26 cellular contexts compared by ENCODE assay signal in genomic region chr6:36489426-36489825, GRCh38. TPM values are rescaled to one million over a fixed set of nuclear protein-coding genes. Genes with fewer than 3 reads are reported as not detected.
DNase-seq lines count a peak whose midpoint lies in the region; ATAC-seq, FAIRE-seq and TF ChIP-seq lines count a peak whose summit lies in the region.
"Had no signal": no experiment of that assay in that cellular context is flagged by ENCODE, and none has a peak within 500 bp of the region (broad histone marks: within the 10 kb centered on the region; RNA-seq: fewer than 3 reads in every experiment).

No MANE protein-coding gene starts in this region.

- intact Hi-C loops in HepG2 (cut with micrococcal nuclease; ENCODE audit: unreplicated experiment) (no loop called here), right lobe of liver (cut with DNase I) (loop anchor here in 1 of 2 donors (10.0 kb wide), 1 partner anchor 85 kb away; no protein-coding TSS in a partner anchor)

- TF ChIP-seq RAD21 in HepG2 (CRISPR knock-in tag; IDR thresholded peaks at IDR 0.05) = no peak

- H3K27me3 Mint-ChIP-seq in T-helper 1 cell treated with Interleukin-12 subunit alpha and Interleukin-12 subunit beta and Interleukin-4 antibody, amounts not matched to agents 30 μg/mL and 1 μg/mL, for 36 hours (ENCODE audit: low read depth) = no peaks in the 10 kb centered on the region
- H3K27me3 Mint-ChIP-seq: CD8-positive, alpha-beta memory T cell had no signal

- peaks cover 9% of the 10 kb centered on the region for H3K4me1 Mint-ChIP-seq in T-helper 1 cell treated with Interleukin-12 subunit alpha and Interleukin-12 subunit beta and Interleukin-4 antibody, amounts not matched to agents 30 μg/mL and 1 μg/mL, for 36 hours (ENCODE audit: low read depth)

- DNase-seq in T-helper 1 cell = no peak
- DNase-seq in HepG2 (ENCODE audit: low spot score) = no peak
- DNase-seq in right lobe of liver = no peak
- DNase-seq in NCI-H1694 (lab: John Stamatoyannopoulos, UW) = no peak
- DNase-seq: ACHN; Calu3; CD8-positive, alpha-beta memory T cell; DMS153; GM23248; Kasumi-1; NCI-H187; NCI-H446; NCI-H526; Peyer's patch; SJCRH30 had no signal

- no peaks in the 10 kb centered on the region for H3K27me3 ChIP-seq in HepG2 (ENCODE audit: control insufficient read depth in 1 of 2, insufficient read depth in 2 of 2, low read length in 2 of 2)
- H3K27me3 ChIP-seq in right lobe of liver = no peaks in the 10 kb centered on the region
- no peaks in the 10 kb centered on the region for H3K27me3 ChIP-seq in neutrophil
- H3K27me3 ChIP-seq: BLaER1 treated with 17β-estradiol and CSF1 and Interleukin-3, amounts not matched to agents 10 nM and 100 nM; Peyer's patch; SJCRH30 had no signal

- H3K9ac ChIP-seq in HepG2 (ENCODE audit: insufficient read depth, low read depth, low read length) = no peak overlapping the region
- H3K9ac ChIP-seq: BLaER1 treated with 17β-estradiol and CSF1 and Interleukin-3, amounts not matched to agents 10 nM and 100 nM; GM23248 had no signal

- peak overlapping the region; percentile 9 for H3K27ac Mint-ChIP-seq in T-helper 1 cell treated with Interleukin-12 subunit alpha and Interleukin-12 subunit beta and Interleukin-4 antibody, amounts not matched to agents 30 μg/mL and 1 μg/mL, for 36 hours

- H2AFZ ChIP-seq in HepG2 (ENCODE audit: low read length) = no peak overlapping the region
- H2AFZ ChIP-seq: GM23248 had no signal

- POLR2A ChIA-PET in HepG2 (lab: Yijun Ruan, JAX) = no interaction called here

- no peak for TF ChIP-seq CTCF in HepG2 (CRISPR knock-in tag; IDR thresholded peaks at IDR 0.05)
- no peak for TF ChIP-seq CTCF in right lobe of liver (IDR thresholded peaks at IDR 0.05)
- no peak for TF ChIP-seq CTCF in neutrophil (IDR thresholded peaks at IDR 0.05)

- FAIRE-seq in HepG2 (lab: Jason Lieb, UNC) = peak; percentile 26
- FAIRE-seq: GM12892, GM18507 had no signal

- in situ Hi-C loops in HepG2 (cut with HindIII; ENCODE audit: extremely low pct_ligation_motif_present, low pct_unique_long_range_greater_than_20kb) = no loop called here

- H3K4me3 Mint-ChIP-seq in T-helper 1 cell treated with Interleukin-12 subunit alpha and Interleukin-12 subunit beta and Interleukin-4 antibody, amounts not matched to agents 30 μg/mL and 1 μg/mL, for 36 hours = no peak overlapping the region
- H3K4me3 Mint-ChIP-seq: CD8-positive, alpha-beta memory T cell had no signal

- CTCF ChIA-PET in HepG2 (lab: Yijun Ruan, JAX; ENCODE audit: low intra/inter-chr PET ratio, low total read pairs) = no interaction called here

- no peaks in the 10 kb centered on the region for H4K20me1 ChIP-seq in HepG2 (ENCODE audit: insufficient read depth, low read length)

- 0 out of 4 replicates have a peak, but pooled peaks of 1 of the 2 experiments have one; percentile 32 for TF ChIP-seq POLR2A in HepG2 (IDR thresholded peaks at IDR 0.05; ENCODE audit: insufficient read depth in 1 of 2, low read depth in 2 of 2, low read length in 2 of 2)
- TF ChIP-seq POLR2A in right lobe of liver (IDR thresholded peaks at IDR 0.05) = no peak

- H3K79me2 ChIP-seq in HepG2 (ENCODE audit: insufficient read depth, low read length) = no peaks in the 10 kb centered on the region

- WGBS in HepG2 (ENCODE audit: low lambda C conversion rate) = 94% methylated on average over 4 of the region's 4 CpGs
- WGBS in right lobe of liver (ENCODE audit: insufficient coverage, low coverage, low lambda C conversion rate, missing lambda C conversion rate) = 90% methylated on average over 4 of the region's 4 CpGs

- no peaks in the 10 kb centered on the region for H3K9me3 Mint-ChIP-seq in T-helper 1 cell treated with Interleukin-12 subunit alpha and Interleukin-12 subunit beta and Interleukin-4 antibody, amounts not matched to agents 30 μg/mL and 1 μg/mL, for 36 hours
- H3K9me3 Mint-ChIP-seq: CD8-positive, alpha-beta memory T cell had no signal

- H3K36me3 Mint-ChIP-seq in T-helper 1 cell treated with Interleukin-12 subunit alpha and Interleukin-12 subunit beta and Interleukin-4 antibody, amounts not matched to agents 30 μg/mL and 1 μg/mL, for 36 hours (ENCODE audit: low read depth) = peaks cover 64% of the 10 kb centered on the region

- no peak for TF ChIP-seq EP300 in HepG2 (IDR thresholded peaks at IDR 0.05; ENCODE audit: low read depth in 2 of 2, low read length in 2 of 2)
- no peak for TF ChIP-seq EP300 in HepG2 (CRISPR knock-in tag; IDR thresholded peaks at IDR 0.05; ENCODE audit: borderline replicate concordance)

- H3K4me3 ChIP-seq in HepG2 (replicated peaks in 1 of 3; ENCODE audit: insufficient read depth in 1 of 3, low read depth in 2 of 3, low read length in 3 of 3) = no peak overlapping the region
- no peak overlapping the region for H3K4me3 ChIP-seq in right lobe of liver
- no peak overlapping the region for H3K4me3 ChIP-seq in neutrophil (ENCODE audit: low read depth in 1 of 2, low read length in 1 of 2)
- H3K4me3 ChIP-seq: BLaER1 treated with 17β-estradiol and CSF1 and Interleukin-3, amounts not matched to agents 10 nM and 100 nM; GM23248; HAP-1; Peyer's patch; SJCRH30 had no signal

- peaks cover 7 to 25% of the 10 kb centered on the region in 2 experiments; a peak in 4 of 5 replicates for H3K36me3 ChIP-seq in HepG2 (replicated peaks in 1 of 2; ENCODE audit: control insufficient read depth in 1 of 2, insufficient read depth in 2 of 2, low read length in 2 of 2)
- peaks cover 0 to 26% (median 7%) of the 10 kb centered on the region in 4 donors for H3K36me3 ChIP-seq in right lobe of liver
- peaks cover 46% of the 10 kb centered on the region for H3K36me3 ChIP-seq in neutrophil

- H3K9me3 ChIP-seq in HepG2 (ENCODE audit: low read length) (no peaks in the 10 kb centered on the region), right lobe of liver (no peaks in the 10 kb centered on the region), neutrophil (no peaks in the 10 kb centered on the region)
- H3K9me3 ChIP-seq: BLaER1 treated with 17β-estradiol and CSF1 and Interleukin-3, amounts not matched to agents 10 nM and 100 nM; HAP-1; Peyer's patch; SJCRH30 had no signal

- H3K27ac ChIP-seq in HepG2 (ENCODE audit: extremely low read length, insufficient read depth, low read length) (no peak overlapping the region), right lobe of liver (no peak overlapping the region), neutrophil (peak overlapping the region; percentile 33)
- H3K27ac ChIP-seq: 22Rv1, GM23248, Peyer's patch, SJCRH30 had no signal

- ATAC-seq in HepG2 (no peak), right lobe of liver (no peak), GM19328 (IDR thresholded peaks at IDR 0.05; ENCODE audit: unreplicated experiment) (no peak), GM19397 (IDR thresholded peaks at IDR 0.05; ENCODE audit: unreplicated experiment) (no peak)

- no TSS peak for BruUV-seq in HepG2 (replicated peaks; lab: Mats Ljungman, UMichigan)

- H3K4me2 ChIP-seq in HepG2 (ENCODE audit: low read depth, low read length) = no peak overlapping the region
- H3K4me2 ChIP-seq: BLaER1 treated with 17β-estradiol and CSF1 and Interleukin-3, amounts not matched to agents 10 nM and 100 nM had no signal

- H3K4me1 ChIP-seq in HepG2 (ENCODE audit: insufficient read depth, low read length) (peaks cover 33% of the 10 kb centered on the region), right lobe of liver (peaks cover 0 to 13% (median 0%) of the 10 kb centered on the region in 4 donors), neutrophil (ENCODE audit: control insufficient read depth in 1 of 2, insufficient read depth in 1 of 2, low read depth in 1 of 2, low read length in 1 of 2) (peaks cover 39 to 47% of the 10 kb centered on the region in 2 experiments)
- H3K4me1 ChIP-seq: Peyer's patch, SJCRH30 had no signal

RNA-seq across cellular contexts. Expression of gene KCTD20, which starts 46.6 kb away (rescaled TPM):
- total RNA-seq in HepG2 (2016; rRNA removed; fragmentation: Illumina TruSeq; extraction: Trizol) (67.1 and 103 TPM in 2 replicates), right lobe of liver (10 to 100 TPM; 24.8 to 48.8 (median 33.5) TPM)
- total RNA-seq in HepG2 (2016; cell fraction: cytosol; rRNA removed; fragmentation: Illumina TruSeq; extraction: Trizol; ENCODE audit: low read depth) = 26.7 and 28.2 TPM in 2 replicates
- total RNA-seq in HepG2 (2016; cell fraction: insoluble cytoplasmic fraction; rRNA removed; fragmentation: Illumina TruSeq; extraction: Trizol) = 69.3 and 101 TPM in 2 replicates
- 84.1 and 87.5 TPM in 2 replicates for total RNA-seq in HepG2 (2016; cell fraction: membrane; rRNA removed; fragmentation: Illumina TruSeq; extraction: Trizol)
- total RNA-seq in HepG2 (2016; cell fraction: nucleus; rRNA removed; fragmentation: Illumina TruSeq; extraction: Trizol) = 37.0 and 39.6 TPM in 2 replicates
- polyA plus RNA-seq in HepG2 (2011; rRNA removed) = 44.7 and 52.7 TPM in 2 replicates
- polyA plus RNA-seq in HepG2 (2011; cell fraction: cytosol; rRNA removed) = 32.0 and 41.2 TPM in 2 replicates
- polyA plus RNA-seq in HepG2 (2011; cell fraction: nucleus; rRNA removed) = 11.2 and 17.3 TPM in 2 replicates
- 41.8 and 45.4 TPM in 2 replicates for polyA plus RNA-seq in HepG2 (2012)
- polyA plus RNA-seq in HepG2 (2016; cell fraction: cytosol; fragmentation: Illumina TruSeq; extraction: Trizol; ENCODE audit: low read depth) = 20.4 and 21.4 TPM in 2 replicates
- polyA plus RNA-seq in HepG2 (2016; cell fraction: insoluble cytoplasmic fraction; fragmentation: Illumina TruSeq; extraction: Trizol; ENCODE audit: low read depth) = 58.8 and 61.0 TPM in 2 replicates
- 36.6 and 38.4 TPM in 2 replicates for polyA plus RNA-seq in HepG2 (2016; cell fraction: membrane; fragmentation: Illumina TruSeq; extraction: Trizol; ENCODE audit: low read depth)
- polyA plus RNA-seq in HepG2 (2016; cell fraction: nucleus; fragmentation: Illumina TruSeq; extraction: Trizol; ENCODE audit: insufficient read depth, low read depth) = 28.5 and 29.9 TPM in 2 replicates
- polyA minus RNA-seq in HepG2 (2011; rRNA and poly(A)+ RNA removed; ENCODE audit: low replicate concordance) = 78.2 and 137 TPM in 2 replicates
- 45.6 and 62.7 TPM in 2 replicates for polyA minus RNA-seq in HepG2 (2011; cell fraction: cytosol; rRNA and poly(A)+ RNA removed)
- polyA minus RNA-seq in HepG2 (2011; cell fraction: nucleus; rRNA and poly(A)+ RNA removed) = 42.6 and 54.1 TPM in 2 replicates

RNA-seq across cellular contexts. Expression of gene PXT1, which starts 46.8 kb away (rescaled TPM):
- total RNA-seq in HepG2 (2016; rRNA removed; fragmentation: Illumina TruSeq; extraction: Trizol) (not detected in 2 replicates), right lobe of liver (under 1 TPM in 1 of 6 experiments, not detected in 5; 0.11 TPM)
- total RNA-seq in HepG2 (2016; cell fraction: cytosol; rRNA removed; fragmentation: Illumina TruSeq; extraction: Trizol; ENCODE audit: low read depth) = 0.79 and 0.91 TPM in 2 replicates
- 0.04 TPM in 1 of 2 replicates, not detected in the other for total RNA-seq in HepG2 (2016; cell fraction: insoluble cytoplasmic fraction; rRNA removed; fragmentation: Illumina TruSeq; extraction: Trizol)
- total RNA-seq in HepG2 (2016; cell fraction: membrane; rRNA removed; fragmentation: Illumina TruSeq; extraction: Trizol) = 0.28 and 0.40 TPM in 2 replicates
- 0.16 and 0.19 TPM in 2 replicates for total RNA-seq in HepG2 (2016; cell fraction: nucleus; rRNA removed; fragmentation: Illumina TruSeq; extraction: Trizol)
- polyA plus RNA-seq in HepG2 (2011; rRNA removed) = 0.04 TPM in 1 of 2 replicates, not detected in the other
- polyA plus RNA-seq in HepG2 (2011; cell fraction: cytosol; rRNA removed) = 0.04 and 0.08 TPM in 2 replicates
- polyA plus RNA-seq in HepG2 (2011; cell fraction: nucleus; rRNA removed) = not detected in 2 replicates
- not detected in 2 replicates for polyA plus RNA-seq in HepG2 (2012)
- not detected in 2 replicates for polyA plus RNA-seq in HepG2 (2016; cell fraction: cytosol; fragmentation: Illumina TruSeq; extraction: Trizol; ENCODE audit: low read depth)
- not detected in 2 replicates for polyA plus RNA-seq in HepG2 (2016; cell fraction: insoluble cytoplasmic fraction; fragmentation: Illumina TruSeq; extraction: Trizol; ENCODE audit: low read depth)
- not detected in 2 replicates for polyA plus RNA-seq in HepG2 (2016; cell fraction: membrane; fragmentation: Illumina TruSeq; extraction: Trizol; ENCODE audit: low read depth)
- not detected in 2 replicates for polyA plus RNA-seq in HepG2 (2016; cell fraction: nucleus; fragmentation: Illumina TruSeq; extraction: Trizol; ENCODE audit: insufficient read depth, low read depth)
- 0.20 and 0.21 TPM in 2 replicates for polyA minus RNA-seq in HepG2 (2011; rRNA and poly(A)+ RNA removed; ENCODE audit: low replicate concordance)
- polyA minus RNA-seq in HepG2 (2011; cell fraction: cytosol; rRNA and poly(A)+ RNA removed) = not detected in 2 replicates
- 0.25 and 0.26 TPM in 2 replicates for polyA minus RNA-seq in HepG2 (2011; cell fraction: nucleus; rRNA and poly(A)+ RNA removed)
- total RNA-seq: G401, GM23248, MCF 10A, Peyer's patch, SJCRH30 had no signal
- polyA plus RNA-seq: CD8-positive, alpha-beta memory T cell; GM23248 had no signal

RNA-seq across cellular contexts. Expression of gene STK38, which starts 57.9 kb away (rescaled TPM):
- total RNA-seq in HepG2 (2016; rRNA removed; fragmentation: Illumina TruSeq; extraction: Trizol) = 20.7 and 25.5 TPM in 2 replicates
- 3.6 and 4.8 TPM in 2 replicates for total RNA-seq in HepG2 (2016; cell fraction: cytosol; rRNA removed; fragmentation: Illumina TruSeq; extraction: Trizol; ENCODE audit: low read depth)
- 20.5 and 24.3 TPM in 2 replicates for total RNA-seq in HepG2 (2016; cell fraction: insoluble cytoplasmic fraction; rRNA removed; fragmentation: Illumina TruSeq; extraction: Trizol)
- total RNA-seq in HepG2 (2016; cell fraction: membrane; rRNA removed; fragmentation: Illumina TruSeq; extraction: Trizol) = 8.8 and 9.2 TPM in 2 replicates
- total RNA-seq in HepG2 (2016; cell fraction: nucleus; rRNA removed; fragmentation: Illumina TruSeq; extraction: Trizol) = 16.9 and 18.3 TPM in 2 replicates
- polyA plus RNA-seq in HepG2 (2011; rRNA removed) = 10.3 and 10.7 TPM in 2 replicates
- polyA plus RNA-seq in HepG2 (2011; cell fraction: cytosol; rRNA removed) = 5.2 and 7.9 TPM in 2 replicates
- polyA plus RNA-seq in HepG2 (2011; cell fraction: nucleus; rRNA removed) = 17.4 and 18.6 TPM in 2 replicates
- polyA plus RNA-seq in HepG2 (2012) = 14.4 and 14.8 TPM in 2 replicates
- polyA plus RNA-seq in HepG2 (2016; cell fraction: cytosol; fragmentation: Illumina TruSeq; extraction: Trizol; ENCODE audit: low read depth) = 1.2 and 1.3 TPM in 2 replicates
- 21.9 and 22.8 TPM in 2 replicates for polyA plus RNA-seq in HepG2 (2016; cell fraction: insoluble cytoplasmic fraction; fragmentation: Illumina TruSeq; extraction: Trizol; ENCODE audit: low read depth)
- polyA plus RNA-seq in HepG2 (2016; cell fraction: membrane; fragmentation: Illumina TruSeq; extraction: Trizol; ENCODE audit: low read depth) = 4.0 and 4.3 TPM in 2 replicates
- 34.7 and 34.8 TPM in 2 replicates for polyA plus RNA-seq in HepG2 (2016; cell fraction: nucleus; fragmentation: Illumina TruSeq; extraction: Trizol; ENCODE audit: insufficient read depth, low read depth)
- 3.9 and 12.3 TPM in 2 replicates for polyA minus RNA-seq in HepG2 (2011; rRNA and poly(A)+ RNA removed; ENCODE audit: low replicate concordance)
- 5.2 and 7.1 TPM in 2 replicates for polyA minus RNA-seq in HepG2 (2011; cell fraction: cytosol; rRNA and poly(A)+ RNA removed)
- 11.6 and 14.5 TPM in 2 replicates for polyA minus RNA-seq in HepG2 (2011; cell fraction: nucleus; rRNA and poly(A)+ RNA removed)
- 10 to 100 TPM; 12.5 to 19.2 (median 16.1) TPM for total RNA-seq in right lobe of liver
